ENCODE assay signal across 10 cellular contexts in genomic region chr1:84145051-84145450, GRCh38. TPM values are rescaled to one million over a fixed set of nuclear protein-coding genes. Genes with fewer than 3 reads are reported as not detected.
A peak's percentile ranks its signal among the peaks of the same experiment; 100 is the strongest.
DNase-seq lines count a peak whose midpoint lies in the region; TF ChIP-seq lines count a peak whose summit lies in the region.
"Had no signal": no experiment of that assay in that cellular context is flagged by ENCODE, and none has a peak within 500 bp of the region (broad histone marks: within the 10 kb centered on the region; RNA-seq: fewer than 3 reads in every experiment).

No MANE protein-coding gene starts in this region.

- peak overlapping the region; percentile 85 for H3K4me3 Mint-ChIP-seq in activated T-cell treated with anti-CD3 and anti-CD28 coated beads, Interleukin-2, amount 50 U/mL, for 24 hours
- peak overlapping the region; percentile 95 for H3K4me3 Mint-ChIP-seq in T-helper 1 cell treated with Interleukin-12 subunit alpha and Interleukin-12 subunit beta and Interleukin-4 antibody, amounts not matched to agents 30 μg/mL and 1 μg/mL, for 36 hours
- H3K4me3 Mint-ChIP-seq: type B pancreatic cell had no signal

- H3K27me3 ChIP-seq in subcutaneous abdominal adipose tissue (ENCODE audit: control insufficient read depth in 5 of 5, insufficient read depth in 4 of 5, low read length in 5 of 5) (no peaks in the 10 kb centered on the region), BE2C (no peaks in the 10 kb centered on the region)
- H3K27me3 ChIP-seq: right atrium auricular region had no signal

- H3K4me3 ChIP-seq in subcutaneous abdominal adipose tissue (ENCODE audit: low read depth in 1 of 5, low read length in 5 of 5) (peak overlapping the region in 4 of 5 donors; percentile 21 to 47 (median 38)), BE2C (ENCODE audit: low read depth, low read length) (no peak overlapping the region)
- H3K4me3 ChIP-seq: right atrium auricular region had no signal

- H3K9me3 Mint-ChIP-seq in activated T-cell treated with anti-CD3 and anti-CD28 coated beads, Interleukin-2, amount 50 U/mL, for 24 hours: no peaks in the 10 kb centered on the region
- no peaks in the 10 kb centered on the region for H3K9me3 Mint-ChIP-seq in T-helper 1 cell treated with Interleukin-12 subunit alpha and Interleukin-12 subunit beta and Interleukin-4 antibody, amounts not matched to agents 30 μg/mL and 1 μg/mL, for 36 hours
- H3K9me3 Mint-ChIP-seq: type B pancreatic cell had no signal

- no peaks in the 10 kb centered on the region for H3K27me3 Mint-ChIP-seq in activated T-cell treated with anti-CD3 and anti-CD28 coated beads, Interleukin-2, amount 50 U/mL, for 24 hours
- H3K27me3 Mint-ChIP-seq in T-helper 1 cell treated with Interleukin-12 subunit alpha and Interleukin-12 subunit beta and Interleukin-4 antibody, amounts not matched to agents 30 μg/mL and 1 μg/mL, for 36 hours (ENCODE audit: low read depth): no peaks in the 10 kb centered on the region
- H3K27me3 Mint-ChIP-seq: type B pancreatic cell had no signal

- H3K36me3 ChIP-seq in subcutaneous abdominal adipose tissue (ENCODE audit: control insufficient read depth in 5 of 5, insufficient read depth in 5 of 5, low read length in 5 of 5) (no peaks in the 10 kb centered on the region), BE2C (no peaks in the 10 kb centered on the region)
- H3K36me3 ChIP-seq: right atrium auricular region had no signal

- TF ChIP-seq CTCF in BE2C (IDR thresholded peaks at IDR 0.05; ENCODE audit: low read depth, low read length): no peak

- no peaks in the 10 kb centered on the region for H3K9me3 ChIP-seq in subcutaneous abdominal adipose tissue (ENCODE audit: control insufficient read depth in 5 of 5, low read length in 5 of 5)
- no peaks in the 10 kb centered on the region for H3K9me3 ChIP-seq in BE2C
- H3K9me3 ChIP-seq: right atrium auricular region had no signal

- H3K4me1 ChIP-seq in subcutaneous abdominal adipose tissue (ENCODE audit: control insufficient read depth in 5 of 5, insufficient read depth in 5 of 5, low read length in 5 of 5) (peaks cover 0 to 8% (median 3%) of the 10 kb centered on the region in 5 donors), BE2C (no peaks in the 10 kb centered on the region)

- H3K27ac Mint-ChIP-seq in activated T-cell treated with anti-CD3 and anti-CD28 coated beads, Interleukin-2, amount 50 U/mL, for 24 hours: peak overlapping the region; percentile 95
- H3K27ac Mint-ChIP-seq in T-helper 1 cell treated with Interleukin-12 subunit alpha and Interleukin-12 subunit beta and Interleukin-4 antibody, amounts not matched to agents 30 μg/mL and 1 μg/mL, for 36 hours: peak overlapping the region; percentile 97
- H3K27ac Mint-ChIP-seq: type B pancreatic cell had no signal

- H3K27ac ChIP-seq in subcutaneous abdominal adipose tissue (ENCODE audit: low read depth, low read length): no peak overlapping the region
- H3K27ac ChIP-seq: right atrium auricular region had no signal

- peaks cover 64% of the 10 kb centered on the region for H3K4me1 Mint-ChIP-seq in activated T-cell treated with anti-CD3 and anti-CD28 coated beads, Interleukin-2, amount 50 U/mL, for 24 hours (ENCODE audit: low read depth)
- H3K4me1 Mint-ChIP-seq in T-helper 1 cell treated with Interleukin-12 subunit alpha and Interleukin-12 subunit beta and Interleukin-4 antibody, amounts not matched to agents 30 μg/mL and 1 μg/mL, for 36 hours (ENCODE audit: low read depth): peaks cover 29% of the 10 kb centered on the region

- H3K36me3 Mint-ChIP-seq in activated T-cell treated with anti-CD3 and anti-CD28 coated beads, Interleukin-2, amount 50 U/mL, for 24 hours (ENCODE audit: low read depth): no peaks in the 10 kb centered on the region
- peaks cover 4% of the 10 kb centered on the region for H3K36me3 Mint-ChIP-seq in T-helper 1 cell treated with Interleukin-12 subunit alpha and Interleukin-12 subunit beta and Interleukin-4 antibody, amounts not matched to agents 30 μg/mL and 1 μg/mL, for 36 hours (ENCODE audit: low read depth)
- H3K36me3 Mint-ChIP-seq: type B pancreatic cell had no signal

- H3K9ac ChIP-seq in subcutaneous abdominal adipose tissue (ENCODE audit: low read length in 5 of 5): peak overlapping the region in 2 of 5 donors; percentile 4 to 25

- peak; percentile 44 for TF ChIP-seq POLR2A in erythroblast (IDR thresholded peaks at IDR 0.05; ENCODE audit: low read length)

- no peak for DNase-seq in activated T-cell treated with anti-CD3 and anti-CD28 coated beads, Interleukin-2, amount 50 U/mL, for 24 hours
- no peak for DNase-seq in activated T-cell treated with anti-CD3 and anti-CD28 coated beads for 4 hours
- DNase-seq in erythroblast (lab: John Stamatoyannopoulos, UW): peak; percentile 26 to 58
- DNase-seq in NCI-H2227 (lab: John Stamatoyannopoulos, UW; ENCODE audit: unreplicated experiment): no peak
- no peak for DNase-seq in BE2C
- DNase-seq in AG08396 (ENCODE audit: low spot score): no peak

RNA-seq across cellular contexts. Expression of gene PRKACB, which starts 1.0 kb away (rescaled TPM):
- 24.5 TPM for polyA plus RNA-seq in BE2C (2012; ENCODE audit: insufficient read depth, insufficient read length, low read depth)

Comparison
In these comparisons a context has a peak if more than half of its experiments do, and no peak if none do; other contexts are left out.
1. DNase-seq: peak in erythroblast (2 of 2); none in activated T-cell treated with anti-CD3 and anti-CD28 coated beads, Interleukin-2, amount 50 U/mL, for 24 hours (single experiment), activated T-cell treated with anti-CD3 and anti-CD28 coated beads for 4 hours (single experiment), NCI-H2227 (single experiment), BE2C (single experiment) and AG08396 (single experiment).